2 cellular contexts compared by ENCODE assay signal in genomic region chr1:29964718-29965533, GRCh38.
A peak's percentile ranks its signal among the peaks of the same experiment; 100 is the strongest.
TF ChIP-seq lines count a peak whose summit lies in the region.

No MANE protein-coding gene starts in this region.

TF ChIP-seq in WTC11, 78 proteins besides CTCF, POLR2A, EP300 and RAD21:
- TF ChIP-seq PRDM15 (CRISPR knock-in tag; IDR thresholded peaks at IDR 0.05) (peak; percentile 78), GABPB1 (CRISPR knock-in tag; IDR thresholded peaks at IDR 0.05) (no peak), NFYB (CRISPR knock-in tag; conservative IDR thresholded peaks at IDR 0.05; ENCODE audit: low read depth) (no peak), TEAD4 (CRISPR knock-in tag; IDR thresholded peaks at IDR 0.05) (no peak)
TF ChIP-seq in WTC11: peak in this region for 1.

TF ChIP-seq in SK-N-SH, 30 proteins besides CTCF, POLR2A, EP300 and RAD21 (continued from another document):
- TF ChIP-seq USF2 (IDR thresholded peaks at IDR 0.05; ENCODE audit: borderline replicate concordance, low read depth, low read length) (no peak), FOXM1 (IDR thresholded peaks at IDR 0.05; ENCODE audit: low read depth) (no peak)
